ENCODE assay signal across 2 cellular contexts in genomic region chr3:150074277-150074676, GRCh38.
TF ChIP-seq lines count a peak whose summit lies in the region.

No MANE protein-coding gene starts in this region.

TF ChIP-seq in SK-N-SH, 30 proteins besides CTCF, POLR2A, EP300 and RAD21 (continued from another document):
- no peak for TF ChIP-seq ELF1 (IDR thresholded peaks at IDR 0.05)
- no peak for TF ChIP-seq FOXJ3 (CRISPR knock-in tag; IDR thresholded peaks at IDR 0.05)

TF ChIP-seq in SK-N-SH treated with all-trans-retinoic acid at 6 μM for 48 hours, 23 proteins besides CTCF, POLR2A, EP300 and RAD21 (continued from another document):
- TF ChIP-seq TCF4 (CRISPR knock-in tag; IDR thresholded peaks at IDR 0.05; ENCODE audit: borderline replicate concordance) (no peak), PATZ1 (CRISPR knock-in tag; IDR thresholded peaks at IDR 0.05; ENCODE audit: borderline replicate concordance) (no peak), ZFP30 (CRISPR knock-in tag; IDR thresholded peaks at IDR 0.05) (no peak), ZNF8 (CRISPR knock-in tag; IDR thresholded peaks at IDR 0.05) (no peak), ZC3H10 (CRISPR knock-in tag; IDR thresholded peaks at IDR 0.05) (no peak), GLIS3 (CRISPR knock-in tag; IDR thresholded peaks at IDR 0.05) (no peak), ESRRG (CRISPR knock-in tag; IDR thresholded peaks at IDR 0.05) (no peak), POU6F1 (CRISPR knock-in tag; IDR thresholded peaks at IDR 0.05; ENCODE audit: borderline replicate concordance, low read depth) (no peak), CSDC2 (CRISPR knock-in tag; IDR thresholded peaks at IDR 0.05) (no peak)
- TF ChIP-seq, protein P1, sequence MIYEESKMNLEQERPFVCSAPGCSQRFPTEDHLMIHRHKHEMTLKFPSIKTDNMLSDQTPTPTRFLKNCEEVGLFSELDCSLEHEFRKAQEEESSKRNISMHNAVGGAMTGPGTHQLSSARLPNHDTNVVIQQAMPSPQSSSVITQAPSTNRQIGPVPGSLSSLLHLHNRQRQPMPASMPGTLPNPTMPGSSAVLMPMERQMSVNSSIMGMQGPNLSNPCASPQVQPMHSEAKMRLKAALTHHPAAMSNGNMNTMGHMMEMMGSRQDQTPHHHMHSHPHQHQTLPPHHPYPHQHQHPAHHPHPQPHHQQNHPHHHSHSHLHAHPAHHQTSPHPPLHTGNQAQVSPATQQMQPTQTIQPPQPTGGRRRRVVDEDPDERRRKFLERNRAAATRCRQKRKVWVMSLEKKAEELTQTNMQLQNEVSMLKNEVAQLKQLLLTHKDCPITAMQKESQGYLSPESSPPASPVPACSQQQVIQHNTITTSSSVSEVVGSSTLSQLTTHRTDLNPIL (CRISPR knock-in tag; IDR thresholded peaks at IDR 0.05; ENCODE audit: low read depth): no peak
TF ChIP-seq in SK-N-SH treated with all-trans-retinoic acid at 6 μM for 48 hours: peak in this region for 0.
